In genomic region chr1:23423415-23424170, GRCh38 we compare ENCODE assay signal across 8 cellular contexts. TPM values are rescaled to one million over a fixed set of nuclear protein-coding genes. Genes with fewer than 3 reads are reported as not detected.
DNase-seq lines count a peak whose midpoint lies in the region; ATAC-seq and TF ChIP-seq lines count a peak whose summit lies in the region.

No MANE protein-coding gene starts in this region.

- peaks cover 39% of the 10 kb centered on the region for H3K4me1 Mint-ChIP-seq in activated CD8-positive, alpha-beta T cell treated with anti-CD3 and anti-CD28 coated beads, Interleukin-2, amount 10 ng/mL, durations not matched to agents 7 days and 5 days (ENCODE audit: low read depth)

- H3K4me3 Mint-ChIP-seq in activated CD8-positive, alpha-beta T cell treated with anti-CD3 and anti-CD28 coated beads, Interleukin-2, amount 10 ng/mL, durations not matched to agents 7 days and 5 days = peak overlapping the region; percentile 78

- H3K27me3 Mint-ChIP-seq in activated CD8-positive, alpha-beta T cell treated with anti-CD3 and anti-CD28 coated beads, Interleukin-2, amount 10 ng/mL, durations not matched to agents 7 days and 5 days (ENCODE audit: low read depth) = peaks cover 28% of the 10 kb centered on the region

- DNase-seq in COLO668 (lab: John Stamatoyannopoulos, UW; ENCODE audit: unreplicated experiment) (peak; percentile 49), left ventricle myocardium inferior (no peak), gastrocnemius medialis (peak; percentile 51 to 80), NCI-H526 (lab: John Stamatoyannopoulos, UW) (no peak), hypothalamus (lab: John Stamatoyannopoulos, UW) (no peak)
- DNase-seq in activated CD8-positive, alpha-beta T cell treated with anti-CD3 and anti-CD28 coated beads, Interleukin-2, amount 10 ng/mL, durations not matched to agents 7 days and 5 days = no peak

- H3K36me3 ChIP-seq in left ventricle myocardium inferior = peaks cover 7% of the 10 kb centered on the region
- no peaks in the 10 kb centered on the region for H3K36me3 ChIP-seq in gastrocnemius medialis

- peak in 1 of 2 donors; percentile 41 for TF ChIP-seq POLR2A in gastrocnemius medialis (IDR thresholded peaks at IDR 0.05)

- no peaks in the 10 kb centered on the region for H3K9me3 ChIP-seq in left ventricle myocardium inferior (replicated peaks)
- H3K9me3 ChIP-seq in gastrocnemius medialis = no peaks in the 10 kb centered on the region

- H3K36me3 Mint-ChIP-seq in activated CD8-positive, alpha-beta T cell treated with anti-CD3 and anti-CD28 coated beads, Interleukin-2, amount 10 ng/mL, durations not matched to agents 7 days and 5 days (ENCODE audit: low read depth) = no peaks in the 10 kb centered on the region

- in situ Hi-C loops in gastrocnemius medialis (cut with MboI; ENCODE audit: low sequenced_read_pairs in 4 of 4) = no loop called here

- ATAC-seq in activated CD8-positive, alpha-beta T cell treated with anti-CD3 and anti-CD28 coated beads, Interleukin-2, amount 10 ng/mL, durations not matched to agents 7 days and 5 days = no peak
- ATAC-seq in gastrocnemius medialis (peak; percentile 33 to 46), GM21619 (IDR thresholded peaks at IDR 0.05; ENCODE audit: unreplicated experiment) (no peak), HG02885 (IDR thresholded peaks at IDR 0.05; ENCODE audit: poor library complexity, unreplicated experiment) (no peak)

- peak overlapping the region; percentile 90 for H3K27ac ChIP-seq in left ventricle myocardium inferior (replicated peaks)
- peak overlapping the region; percentile 93 to 96 (median 94) for H3K27ac ChIP-seq in gastrocnemius medialis

- CTCF ChIA-PET in activated CD8-positive, alpha-beta T cell treated with anti-CD3 and anti-CD28 coated beads, Interleukin-2, amount 10 ng/mL, durations not matched to agents 7 days and 5 days (lab: Charles Lee) = interaction anchor here (2.3 to 3.2 kb wide), 2 partner anchors 19 to 116 kb away, joined by 7 to 21 read pairs; no protein-coding TSS in a partner anchor

- TF ChIP-seq CTCF in left ventricle myocardium inferior (IDR thresholded peaks at IDR 0.05; ENCODE audit: borderline replicate concordance) (no peak), gastrocnemius medialis (IDR thresholded peaks at IDR 0.05 in 4 of 5, conservative IDR thresholded peaks at IDR 0.05 in 1 of 5) (no peak)

- intact Hi-C loops in left ventricle myocardium inferior (cut with micrococcal nuclease) (no loop called here), gastrocnemius medialis (cut with DNase I; ENCODE audit: low total_unique reads) (loop anchor here (2.0 to 5.0 kb wide), 4 partner anchors 27 to 1371 kb away; partner anchors contain the start of genes ASAP3, CDC42 and E2F2)

- no peaks in the 10 kb centered on the region for H3K9me3 Mint-ChIP-seq in activated CD8-positive, alpha-beta T cell treated with anti-CD3 and anti-CD28 coated beads, Interleukin-2, amount 10 ng/mL, durations not matched to agents 7 days and 5 days (ENCODE audit: insufficient read depth)

- H3K27ac Mint-ChIP-seq in activated CD8-positive, alpha-beta T cell treated with anti-CD3 and anti-CD28 coated beads, Interleukin-2, amount 10 ng/mL, durations not matched to agents 7 days and 5 days = peak overlapping the region; percentile 74

- H3K27me3 ChIP-seq in left ventricle myocardium inferior (ENCODE audit: low read depth) (no peaks in the 10 kb centered on the region), gastrocnemius medialis (no peaks in the 10 kb centered on the region)

- peak overlapping the region; percentile 85 for H3K4me3 ChIP-seq in left ventricle myocardium inferior
- peak overlapping the region; percentile 68 to 82 (median 74) for H3K4me3 ChIP-seq in gastrocnemius medialis

- H3K4me1 ChIP-seq in left ventricle myocardium inferior = peaks cover 67% of the 10 kb centered on the region
- peaks cover 59 to 69% of the 10 kb centered on the region in 2 donors for H3K4me1 ChIP-seq in gastrocnemius medialis

- POLR2A ChIA-PET in activated CD8-positive, alpha-beta T cell treated with anti-CD3 and anti-CD28 coated beads, Interleukin-2, amount 10 ng/mL, durations not matched to agents 7 days and 5 days (lab: Charles Lee) = interaction anchor here (0.6 kb wide), 1 partner anchor 15 kb away, joined by 5 read pairs; no protein-coding TSS in a partner anchor

RNA-seq across cellular contexts. Expression of gene TCEA3, which starts 1.0 kb away (rescaled TPM):
- 10 to 100 TPM; 11.4 to 12.1 TPM for total RNA-seq in activated CD8-positive, alpha-beta T cell treated with anti-CD3 and anti-CD28 coated beads, Interleukin-2, amount 10 ng/mL, durations not matched to agents 7 days and 5 days
- 78.6 TPM for total RNA-seq in left ventricle myocardium inferior
- 100 to 1,000 TPM; 128 to 242 (median 179) TPM for total RNA-seq in gastrocnemius medialis

RNA-seq across cellular contexts. Expression of gene ZNF436, which starts 54.0 kb away (rescaled TPM):
- total RNA-seq in activated CD8-positive, alpha-beta T cell treated with anti-CD3 and anti-CD28 coated beads, Interleukin-2, amount 10 ng/mL, durations not matched to agents 7 days and 5 days = 1 to 10 TPM; 5.0 to 5.4 TPM
- total RNA-seq in left ventricle myocardium inferior (11.8 TPM), gastrocnemius medialis (1 to 10 TPM; 6.0 to 7.1 (median 6.8) TPM)

Comparison
In these comparisons a context has a peak if more than half of its experiments do, and no peak if none do; other contexts are left out.
1. DNase-seq: peak in COLO668 (single experiment) and gastrocnemius medialis (2 of 2); none in activated CD8-positive, alpha-beta T cell treated with anti-CD3 and anti-CD28 coated beads, Interleukin-2, amount 10 ng/mL, durations not matched to agents 7 days and 5 days (single experiment), left ventricle myocardium inferior (single experiment), NCI-H526 (0 of 2) and hypothalamus (0 of 51).
2. ATAC-seq: peak in gastrocnemius medialis (2 of 2); none in activated CD8-positive, alpha-beta T cell treated with anti-CD3 and anti-CD28 coated beads, Interleukin-2, amount 10 ng/mL, durations not matched to agents 7 days and 5 days (single experiment), GM21619 (single experiment) and HG02885 (single experiment).